In genomic region chr12:107484941-107485340, GRCh38 we compare ENCODE assay signal across 1 cellular context.
TF ChIP-seq lines count a peak whose summit lies in the region.

No MANE protein-coding gene starts in this region.

TF ChIP-seq in A549, 52 proteins besides CTCF, POLR2A, EP300 and RAD21 (continued from another document):
- TF ChIP-seq BCL3 (IDR thresholded peaks at IDR 0.05), result no peak
- TF ChIP-seq E2F6 (IDR thresholded peaks at IDR 0.05; ENCODE audit: borderline replicate concordance, low read depth), result no peak
- no peak for TF ChIP-seq ATOH8 (CRISPR knock-in tag; IDR thresholded peaks at IDR 0.05; ENCODE audit: low read depth)
- TF ChIP-seq SREBF2 (IDR thresholded peaks at IDR 0.05), result no peak
- no peak for TF ChIP-seq SMC3 (IDR thresholded peaks at IDR 0.05)
- TF ChIP-seq FOXS1 (CRISPR knock-in tag; IDR thresholded peaks at IDR 0.05), result no peak
- TF ChIP-seq PHF8 (IDR thresholded peaks at IDR 0.05; ENCODE audit: borderline replicate concordance, low read depth), result no peak
- no peak for TF ChIP-seq POLR2AphosphoS2 (conservative IDR thresholded peaks at IDR 0.05; ENCODE audit: low read length)
